In genomic region chr9:110578896-110579752, GRCh38 we compare ENCODE assay signal across 8 cellular contexts. TPM values are rescaled to one million over a fixed set of nuclear protein-coding genes. Genes with fewer than 3 reads are reported as not detected.
DNase-seq lines count a peak whose midpoint lies in the region; ATAC-seq and TF ChIP-seq lines count a peak whose summit lies in the region.

TSS of gene SVEP1 (minus strand) at chr9:110579741. CDS start at chr9:110579543, 198 bp downstream.

- no peak for ATAC-seq in HG02840 (IDR thresholded peaks at IDR 0.05; ENCODE audit: low FRiP score, unreplicated experiment)
- no peak for ATAC-seq in GM21390 (IDR thresholded peaks at IDR 0.05; ENCODE audit: unreplicated experiment)

- no peak for TF ChIP-seq CTCF in HFF-Myc (IDR thresholded peaks at IDR 0.05; ENCODE audit: low read depth, low read length, missing control alignments)

- H3K4me3 ChIP-seq in HFF-Myc (replicated peaks; ENCODE audit: low read depth, low read length) = peak within 1 kb of the TSS; percentile 64

- H3K4me3 Mint-ChIP-seq in activated T-helper 2 cell treated with anti-CD3 and anti-CD28 coated beads, Interferon-gamma antibody, Interleukin-2, Interleukin-4, amounts not matched to agents 10 μg/mL and 5 μg/mL and 100 μg/mL, durations not matched to agents 14 hours and 24 hours and 36 hours (ENCODE audit: low read depth) = peak within 1 kb of the TSS; percentile 8
- no peak within 1 kb of the TSS for H3K4me3 Mint-ChIP-seq in activated naive CD4-positive, alpha-beta T cell treated with anti-CD3 and anti-CD28 coated beads for 36 hours

- intact Hi-C loops in activated T-helper 2 cell treated with anti-CD3 and anti-CD28 coated beads, Interferon-gamma antibody, Interleukin-2, Interleukin-4, amounts not matched to agents 10 μg/mL and 5 μg/mL and 100 μg/mL, durations not matched to agents 14 hours and 24 hours and 36 hours (cut with micrococcal nuclease) = no loop called here
- intact Hi-C loops in head of caudate nucleus (cut with DNase I) = no loop called here
- intact Hi-C loops in activated naive CD4-positive, alpha-beta T cell treated with anti-CD3 and anti-CD28 coated beads for 36 hours (cut with micrococcal nuclease) = no loop called here

- CTCF ChIA-PET in activated naive CD4-positive, alpha-beta T cell treated with anti-CD3 and anti-CD28 coated beads for 36 hours (lab: Charles Lee) = no interaction called here

- peaks cover 4% of the 10 kb centered on the region for H3K4me1 Mint-ChIP-seq in activated T-helper 2 cell treated with anti-CD3 and anti-CD28 coated beads, Interferon-gamma antibody, Interleukin-2, Interleukin-4, amounts not matched to agents 10 μg/mL and 5 μg/mL and 100 μg/mL, durations not matched to agents 14 hours and 24 hours and 36 hours (ENCODE audit: low read depth)
- H3K4me1 Mint-ChIP-seq in activated naive CD4-positive, alpha-beta T cell treated with anti-CD3 and anti-CD28 coated beads for 36 hours (ENCODE audit: low read depth) = peaks cover 4% of the 10 kb centered on the region

- H3K27ac Mint-ChIP-seq in activated T-helper 2 cell treated with anti-CD3 and anti-CD28 coated beads, Interferon-gamma antibody, Interleukin-2, Interleukin-4, amounts not matched to agents 10 μg/mL and 5 μg/mL and 100 μg/mL, durations not matched to agents 14 hours and 24 hours and 36 hours = no peak within 1 kb of the TSS
- no peak within 1 kb of the TSS for H3K27ac Mint-ChIP-seq in activated naive CD4-positive, alpha-beta T cell treated with anti-CD3 and anti-CD28 coated beads for 36 hours

- no peaks in the 10 kb centered on the region for H3K9me3 Mint-ChIP-seq in activated T-helper 2 cell treated with anti-CD3 and anti-CD28 coated beads, Interferon-gamma antibody, Interleukin-2, Interleukin-4, amounts not matched to agents 10 μg/mL and 5 μg/mL and 100 μg/mL, durations not matched to agents 14 hours and 24 hours and 36 hours
- no peaks in the 10 kb centered on the region for H3K9me3 Mint-ChIP-seq in activated naive CD4-positive, alpha-beta T cell treated with anti-CD3 and anti-CD28 coated beads for 36 hours

- H3K27me3 Mint-ChIP-seq in activated T-helper 2 cell treated with anti-CD3 and anti-CD28 coated beads, Interferon-gamma antibody, Interleukin-2, Interleukin-4, amounts not matched to agents 10 μg/mL and 5 μg/mL and 100 μg/mL, durations not matched to agents 14 hours and 24 hours and 36 hours (ENCODE audit: low read depth) = peaks cover 44% of the 10 kb centered on the region
- peaks cover 34% of the 10 kb centered on the region for H3K27me3 Mint-ChIP-seq in activated naive CD4-positive, alpha-beta T cell treated with anti-CD3 and anti-CD28 coated beads for 36 hours (ENCODE audit: low read depth)

- DNase-seq in HFF-Myc (ENCODE audit: extremely low read depth, low read depth) (no peak), head of caudate nucleus (peak; percentile 13 to 86 (median 54)), occipital lobe (lab: John Stamatoyannopoulos, UW) (peak; percentile 59), NCI-H2196 (lab: John Stamatoyannopoulos, UW; ENCODE audit: unreplicated experiment) (no peak)
- no peak for DNase-seq in activated T-helper 2 cell treated with anti-CD3 and anti-CD28 coated beads, Interferon-gamma antibody, Interleukin-2, Interleukin-4, amounts not matched to agents 10 μg/mL and 5 μg/mL and 100 μg/mL, durations not matched to agents 14 hours and 24 hours and 36 hours (ENCODE audit: low spot score)
- no peak for DNase-seq in activated naive CD4-positive, alpha-beta T cell treated with anti-CD3 and anti-CD28 coated beads for 36 hours

- no peaks in the 10 kb centered on the region for H3K36me3 Mint-ChIP-seq in activated T-helper 2 cell treated with anti-CD3 and anti-CD28 coated beads, Interferon-gamma antibody, Interleukin-2, Interleukin-4, amounts not matched to agents 10 μg/mL and 5 μg/mL and 100 μg/mL, durations not matched to agents 14 hours and 24 hours and 36 hours (ENCODE audit: low read depth)
- H3K36me3 Mint-ChIP-seq in activated naive CD4-positive, alpha-beta T cell treated with anti-CD3 and anti-CD28 coated beads for 36 hours (ENCODE audit: low read depth) = no peaks in the 10 kb centered on the region

RNA-seq across cellular contexts. Expression of gene SVEP1, which starts in this region (rescaled TPM):
- not detected in 2 replicates for total RNA-seq in activated T-helper 2 cell treated with anti-CD3 and anti-CD28 coated beads, Interferon-gamma antibody, Interleukin-2, Interleukin-4, amounts not matched to agents 10 μg/mL and 5 μg/mL and 100 μg/mL, durations not matched to agents 14 hours and 24 hours and 36 hours
- 5.3 TPM for total RNA-seq in occipital lobe
- not detected for total RNA-seq in activated naive CD4-positive, alpha-beta T cell treated with anti-CD3 and anti-CD28 coated beads for 36 hours

Comparison
In these comparisons a context has a peak if more than half of its experiments do, and no peak if none do; other contexts are left out.
1. DNase-seq: peak in head of caudate nucleus (42 of 42) and occipital lobe (single experiment); none in HFF-Myc (single experiment), activated T-helper 2 cell treated with anti-CD3 and anti-CD28 coated beads, Interferon-gamma antibody, Interleukin-2, Interleukin-4, amounts not matched to agents 10 μg/mL and 5 μg/mL and 100 μg/mL, durations not matched to agents 14 hours and 24 hours and 36 hours (single experiment), NCI-H2196 (single experiment) and activated naive CD4-positive, alpha-beta T cell treated with anti-CD3 and anti-CD28 coated beads for 36 hours (single experiment).